ENCODE assay signal across 19 cellular contexts in genomic region chr4:41748074-41748787, GRCh38.
A peak's percentile ranks its signal among the peaks of the same experiment; 100 is the strongest.
DNase-seq lines count a peak whose midpoint lies in the region; TF ChIP-seq lines count a peak whose summit lies in the region.
"Had no signal": no experiment of that assay in that cellular context is flagged by ENCODE, and none has a peak within 500 bp of the region (broad histone marks: within the 10 kb centered on the region; RNA-seq: fewer than 3 reads in every experiment).

TSS of gene PHOX2B (minus strand) at chr4:41748725. CDS start at chr4:41748610, 115 bp downstream.

- no peak within 1 kb of the TSS for H3K27ac Mint-ChIP-seq in nephron

- peaks cover 12% of the 10 kb centered on the region for H3K4me1 Mint-ChIP-seq in nephron

- peaks cover 7% of the 10 kb centered on the region for H3K36me3 Mint-ChIP-seq in nephron (ENCODE audit: low read depth)

- peak within 1 kb of the TSS in 2 of 3 experiments; percentile 3 to 18 for H3K4me3 Mint-ChIP-seq in nephron

- H3K27me3 Mint-ChIP-seq in nephron (ENCODE audit: low read depth), result peaks cover 100% of the 10 kb centered on the region

- peaks cover 9% of the 10 kb centered on the region for H3K9me3 Mint-ChIP-seq in nephron

- TF ChIP-seq CTCF in nephron (IDR thresholded peaks at IDR 0.05; ENCODE audit: unreplicated experiment in 3 of 3), result no peak

- DNase-seq in NCI-H748 (lab: John Stamatoyannopoulos, UW; ENCODE audit: unreplicated experiment) (peak; percentile 13), NCI-H748 treated with DMSO at 0.1 percent for 48 hours (lab: John Stamatoyannopoulos, UW) (no peak), GM03348 (ENCODE audit: low spot score) (peak; percentile 7), ecto neural progenitor cell (ENCODE audit: low spot score) (peak; percentile 52), Ammon's horn (ENCODE audit: low spot score) (no peak), NCI-H1694 (lab: John Stamatoyannopoulos, UW) (no peak)
- no peak for DNase-seq in stimulated activated CD8-positive, alpha-beta memory T cell treated with anti-CD3 and anti-CD28 coated beads, Interleukin-4, amount 100 ng/mL, for 48 hours
- DNase-seq: aorta; effector CD4-positive, alpha-beta T cell; EL; GM23248; head of caudate nucleus; NCI-H1436; pancreas; SJCRH30; stomach; T1000; trophoblast cell had no signal

Comparison
In these comparisons a context has a peak if more than half of its experiments do, and no peak if none do; other contexts are left out.
1. DNase-seq: peak in NCI-H748 (single experiment), GM03348 (single experiment) and ecto neural progenitor cell (single experiment); none in NCI-H748 treated with DMSO at 0.1 percent for 48 hours (single experiment), Ammon's horn (single experiment), stimulated activated CD8-positive, alpha-beta memory T cell treated with anti-CD3 and anti-CD28 coated beads, Interleukin-4, amount 100 ng/mL, for 48 hours (single experiment) and NCI-H1694 (single experiment).